In genomic region chr1:33460947-33461629, GRCh38 we compare ENCODE assay signal across 8 cellular contexts. TPM values are rescaled to one million over a fixed set of nuclear protein-coding genes. Genes with fewer than 3 reads are reported as not detected.
A peak's percentile ranks its signal among the peaks of the same experiment; 100 is the strongest.
DNase-seq lines count a peak whose midpoint lies in the region; ATAC-seq and TF ChIP-seq lines count a peak whose summit lies in the region.

No MANE protein-coding gene starts in this region.

- peak overlapping the region; percentile 36; the same call in 1 of the 2 replicates for H2AFZ ChIP-seq in KMS-11 (ENCODE audit: low read depth)

- no peaks in the 10 kb centered on the region for H3K36me3 Mint-ChIP-seq in activated CD4-positive, alpha-beta T cell treated with anti-CD3 and anti-CD28 coated beads, Interleukin-2, amount 10 ng/mL, durations not matched to agents 24 days and 14 days (ENCODE audit: low read depth)

- peak overlapping the region; percentile 13; the same call in 1 of the 2 replicates for H3K4me2 ChIP-seq in KMS-11

- no peaks in the 10 kb centered on the region for H3K9me3 ChIP-seq in right atrium auricular region

- no peaks in the 10 kb centered on the region for H3K36me3 ChIP-seq in KMS-11 (ENCODE audit: insufficient read depth)
- no peaks in the 10 kb centered on the region for H3K36me3 ChIP-seq in right atrium auricular region

- TF ChIP-seq CTCF in KMS-11 (conservative IDR thresholded peaks at IDR 0.05; ENCODE audit: low read depth, low read length): no peak
- no peak for TF ChIP-seq CTCF in right atrium auricular region (IDR thresholded peaks at IDR 0.05)

- H3K79me2 ChIP-seq in KMS-11 (ENCODE audit: insufficient read depth, low read depth): no peaks in the 10 kb centered on the region

- peaks cover 13% of the 10 kb centered on the region for H3K27me3 Mint-ChIP-seq in activated CD4-positive, alpha-beta T cell treated with anti-CD3 and anti-CD28 coated beads, Interleukin-2, amount 10 ng/mL, durations not matched to agents 24 days and 14 days

- no peak overlapping the region for H3K4me3 Mint-ChIP-seq in activated CD4-positive, alpha-beta T cell treated with anti-CD3 and anti-CD28 coated beads, Interleukin-2, amount 10 ng/mL, durations not matched to agents 24 days and 14 days

- DNase-seq in AML-193 (lab: John Stamatoyannopoulos, UW): peak; percentile 30 to 44
- no peak for DNase-seq in right atrium auricular region (ENCODE audit: low spot score)
- DNase-seq in COR-L47 (lab: John Stamatoyannopoulos, UW): no peak
- no peak for DNase-seq in stimulated activated CD4-positive, alpha-beta T cell treated with anti-CD3 and anti-CD28 coated beads, Interleukin-4, amount 100 ng/mL, for 4 hours
- no peak for DNase-seq in activated CD4-positive, alpha-beta T cell treated with anti-CD3 and anti-CD28 coated beads, Interleukin-2, amount 10 ng/mL, durations not matched to agents 24 days and 14 days

- no peaks in the 10 kb centered on the region for H3K4me1 Mint-ChIP-seq in activated CD4-positive, alpha-beta T cell treated with anti-CD3 and anti-CD28 coated beads, Interleukin-2, amount 10 ng/mL, durations not matched to agents 24 days and 14 days

- H3K27me3 ChIP-seq in KMS-11 (ENCODE audit: insufficient read depth, low read depth) (no peaks in the 10 kb centered on the region), right atrium auricular region (no peaks in the 10 kb centered on the region)

- H4K20me1 ChIP-seq in KMS-11 (ENCODE audit: insufficient read depth): no peaks in the 10 kb centered on the region

- H3K4me3 ChIP-seq in KMS-11 (IDR thresholded peaks at IDR 0.05; ENCODE audit: insufficient read depth, low read depth, low read length) (no peak overlapping the region), right atrium auricular region (no peak overlapping the region)

- H3K4me1 ChIP-seq in KMS-11 (ENCODE audit: low read depth, poor library complexity, severe bottlenecking) (peaks cover 18% of the 10 kb centered on the region), right atrium auricular region (peaks cover 0 to 42% of the 10 kb centered on the region in 2 donors)

- no peaks in the 10 kb centered on the region for H3K9me3 Mint-ChIP-seq in activated CD4-positive, alpha-beta T cell treated with anti-CD3 and anti-CD28 coated beads, Interleukin-2, amount 10 ng/mL, durations not matched to agents 24 days and 14 days

- no peak overlapping the region for H3K27ac ChIP-seq in KMS-11
- H3K27ac ChIP-seq in right atrium auricular region: peak overlapping the region; percentile 80 to 86

- no peak overlapping the region for H3K27ac Mint-ChIP-seq in activated CD4-positive, alpha-beta T cell treated with anti-CD3 and anti-CD28 coated beads, Interleukin-2, amount 10 ng/mL, durations not matched to agents 24 days and 14 days

- intact Hi-C loops in activated CD4-positive, alpha-beta T cell treated with anti-CD3 and anti-CD28 coated beads, Interleukin-2, amount 10 ng/mL, durations not matched to agents 24 days and 14 days (cut with micrococcal nuclease): no loop called here

- H3K9ac ChIP-seq in KMS-11: no peak overlapping the region

- ATAC-seq in GM21423 (IDR thresholded peaks at IDR 0.05; ENCODE audit: unreplicated experiment): peak; percentile 72
- no peak for ATAC-seq in GM19023 (IDR thresholded peaks at IDR 0.05; ENCODE audit: unreplicated experiment)

RNA-seq across cellular contexts. Expression of gene ZSCAN20, which starts 11.4 kb away (rescaled TPM):
- total RNA-seq in right atrium auricular region: 1 to 10 TPM; 4.7 to 7.3 TPM
- total RNA-seq in activated CD4-positive, alpha-beta T cell treated with anti-CD3 and anti-CD28 coated beads, Interleukin-2, amount 10 ng/mL, durations not matched to agents 24 days and 14 days: 2.0 and 2.8 TPM in 2 replicates

RNA-seq across cellular contexts. Expression of gene PHC2, which starts 30.2 kb away (rescaled TPM):
- 100 to 1,000 TPM in 1 of 2 donors, 10 to 100 TPM in 1; 98.4 to 144 TPM for total RNA-seq in right atrium auricular region
- total RNA-seq in activated CD4-positive, alpha-beta T cell treated with anti-CD3 and anti-CD28 coated beads, Interleukin-2, amount 10 ng/mL, durations not matched to agents 24 days and 14 days: 32.4 and 34.2 TPM in 2 replicates

Comparison
In these comparisons a context has a peak if more than half of its experiments do, and no peak if none do; other contexts are left out.
1. DNase-seq: peak in AML-193 (2 of 2); none in right atrium auricular region (single experiment), COR-L47 (single experiment), stimulated activated CD4-positive, alpha-beta T cell treated with anti-CD3 and anti-CD28 coated beads, Interleukin-4, amount 100 ng/mL, for 4 hours (0 of 2) and activated CD4-positive, alpha-beta T cell treated with anti-CD3 and anti-CD28 coated beads, Interleukin-2, amount 10 ng/mL, durations not matched to agents 24 days and 14 days (single experiment).